Comparison of ENCODE assay signal across 8 cellular contexts in the genomic region with DNA sequence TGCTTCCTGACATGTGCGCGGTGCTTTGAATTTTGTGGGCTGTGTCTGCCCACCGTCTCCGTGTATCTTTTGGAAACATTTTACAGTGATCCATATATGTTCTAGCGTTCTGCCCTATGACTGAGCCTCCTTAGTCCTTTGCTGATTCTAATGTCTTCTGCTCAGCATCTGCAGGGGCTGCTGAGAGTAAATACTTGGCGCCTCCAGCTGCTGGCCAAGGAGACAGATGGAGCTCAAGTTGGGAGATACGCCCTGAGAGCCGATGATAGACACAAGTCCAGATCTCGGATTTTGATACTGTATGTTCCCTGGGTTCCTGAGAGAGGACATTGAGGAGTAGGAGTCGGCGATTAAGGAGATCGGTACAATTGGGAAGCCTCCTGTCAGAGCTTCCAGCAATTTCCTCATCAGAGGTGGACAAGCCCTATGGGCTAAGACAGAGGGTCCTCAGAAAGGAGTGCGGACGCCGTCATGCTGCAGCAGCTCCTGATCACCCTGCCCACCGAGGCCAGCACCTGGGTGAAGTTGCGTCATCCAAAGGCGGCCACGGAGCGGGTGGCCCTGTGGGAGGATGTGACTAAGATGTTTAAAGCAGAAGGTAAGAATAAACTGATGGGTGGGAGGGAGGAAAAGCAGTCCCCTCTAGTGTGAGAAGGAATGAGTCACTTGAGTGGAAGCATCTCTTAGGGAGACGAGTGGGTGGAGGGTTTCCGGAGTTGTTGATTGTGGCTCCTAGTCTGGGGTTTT. TPM values are rescaled to one million over a fixed set of nuclear protein-coding genes. Genes with fewer than 3 reads are reported as not detected.
DNase-seq lines count a peak whose midpoint lies in the region; ATAC-seq and TF ChIP-seq lines count a peak whose summit lies in the region.

No MANE protein-coding gene starts in this region.

- WGBS in ovary, 3 donors = 18 to 21% (median 18%) methylated on average over 22 of the region's 22 CpGs

- H4K20me1 ChIP-seq in PC-3 (ENCODE audit: low read length) = no peaks in the 10 kb centered on the region

- peak; percentile 8 for ATAC-seq in HG03097 (IDR thresholded peaks at IDR 0.05; ENCODE audit: low FRiP score, unreplicated experiment)
- peak; percentile 57 for ATAC-seq in PC-3
- ATAC-seq in thoracic aorta (ENCODE audit: insufficient number of reproducible peaks, low FRiP score, low read depth) = peak; percentile 34

- H3K4me2 ChIP-seq in PC-3 (ENCODE audit: low read length) = peak overlapping the region; percentile 91

- H3K79me2 ChIP-seq in PC-3 (ENCODE audit: low read length) = no peaks in the 10 kb centered on the region

- intact Hi-C loops in PC-3 (cut with micrococcal nuclease) (no loop called here), ovary (cut with DNase I) (no loop called here)

- H3K9ac ChIP-seq in PC-3 (ENCODE audit: low read length) = peak overlapping the region; percentile 67

- peaks cover 32% of the 10 kb centered on the region for H3K9me3 ChIP-seq in PC-3 (ENCODE audit: low read length)
- no peaks in the 10 kb centered on the region for H3K9me3 ChIP-seq in ovary
- no peaks in the 10 kb centered on the region for H3K9me3 ChIP-seq in thoracic aorta

- H3K4me1 ChIP-seq in PC-3 (ENCODE audit: insufficient read depth, low read length) (no peaks in the 10 kb centered on the region), ovary (ENCODE audit: insufficient read depth) (peaks cover 2% of the 10 kb centered on the region), thoracic aorta (ENCODE audit: control insufficient read depth in 1 of 2, low read depth in 2 of 2) (peaks cover 3 to 13% of the 10 kb centered on the region in 2 donors)

- no peak for TF ChIP-seq POLR2A in ovary (IDR thresholded peaks at IDR 0.05)

- H3F3A ChIP-seq in PC-3 (ENCODE audit: low read length, unreplicated experiment) = no peaks in the 10 kb centered on the region

- TF ChIP-seq EP300 in ovary (IDR thresholded peaks at IDR 0.05) = no peak

- DNase-seq in NCI-H2081 (lab: John Stamatoyannopoulos, UW) = peak; percentile 34 to 54
- no peak for DNase-seq in NCI-H2081 treated with DMSO at 0.1 percent for 48 hours (lab: John Stamatoyannopoulos, UW)
- peak; percentile 54 for DNase-seq in PC-3
- DNase-seq in activated gamma-delta T cell (lab: John Stamatoyannopoulos, UW) = peak; percentile 62
- DNase-seq in germinal center (ENCODE audit: low spot score) = peak; percentile 37
- peak in 3 of 5 donors; percentile 25 to 40 (median 30) for DNase-seq in ovary
- DNase-seq in thoracic aorta (ENCODE audit: low spot score) = no peak

- H2AFZ ChIP-seq in PC-3 (ENCODE audit: low read length) = peak overlapping the region; percentile 93

- CTCF ChIA-PET in PC-3 (lab: Charles Lee) = interaction anchor here (0.6 to 1.0 kb wide), 3 partner anchors 12 to 307 kb away, joined by 3 to 4 read pairs (median 3); a partner anchor contains a TSS

- TF ChIP-seq CTCF in PC-3 (conservative IDR thresholded peaks at IDR 0.05; ENCODE audit: low read depth, low read length) (no peak), ovary (IDR thresholded peaks at IDR 0.05) (no peak), thoracic aorta (IDR thresholded peaks at IDR 0.05) (no peak)

- no peaks in the 10 kb centered on the region for H3K27me3 ChIP-seq in PC-3 (ENCODE audit: low read length)
- H3K27me3 ChIP-seq in ovary = no peaks in the 10 kb centered on the region
- H3K27me3 ChIP-seq in thoracic aorta (replicated peaks; ENCODE audit: insufficient read depth) = no peaks in the 10 kb centered on the region

- H3K27ac ChIP-seq in PC-3 (ENCODE audit: low read length) (peak overlapping the region; percentile 66), ovary (peak overlapping the region in 1 of 2 donors; percentile 56), thoracic aorta (peak overlapping the region; percentile 61 to 69)

- H3K36me3 ChIP-seq in PC-3 (ENCODE audit: low read depth, low read length) = peaks cover 33% of the 10 kb centered on the region
- no peaks in the 10 kb centered on the region for H3K36me3 ChIP-seq in ovary
- H3K36me3 ChIP-seq in thoracic aorta = no peaks in the 10 kb centered on the region

- H3K4me3 ChIP-seq in PC-3 (ENCODE audit: low read length) (peak overlapping the region; percentile 70), ovary (peak overlapping the region; percentile 75), thoracic aorta (peak overlapping the region; percentile 77)

- POLR2A ChIA-PET in PC-3 (lab: Charles Lee; ENCODE audit: unreplicated experiment) = no interaction called here

- no peaks in the 10 kb centered on the region for H3K9me2 ChIP-seq in PC-3 (replicated peaks; ENCODE audit: low read length)

- BruUV-seq in PC-3 (replicated peaks; lab: Mats Ljungman, UMichigan) = TSS peak; percentile 92

RNA-seq across cellular contexts. Expression of a gene that starts 0.4 kb away (rescaled TPM):
- 2.5 and 3.0 TPM in 2 replicates for total RNA-seq in PC-3 (2014; rRNA removed)
- 1 to 10 TPM in 5 of 7 donors, under 1 TPM in 2; 0.60 to 3.4 (median 1.2) TPM for total RNA-seq in ovary
- polyA plus RNA-seq in ovary = 1 to 10 TPM in 1 of 2 donors, under 1 TPM in 1; 0.64 to 1.5 TPM
- under 1 TPM; 0.71 to 0.95 TPM for total RNA-seq in thoracic aorta

RNA-seq across cellular contexts. Expression of a gene that starts 26.4 kb away (rescaled TPM):
- total RNA-seq in PC-3 (2014; rRNA removed) = 0.15 TPM in 1 of 2 replicates, not detected in the other
- total RNA-seq in ovary = 1 to 10 TPM; 2.3 to 5.4 (median 3.6) TPM
- polyA plus RNA-seq in ovary = 1 to 10 TPM; 1.9 to 4.5 TPM
- 1 to 10 TPM; 3.2 to 5.1 TPM for total RNA-seq in thoracic aorta

RNA-seq across cellular contexts. Expression of a gene that starts 57.9 kb away (rescaled TPM):
- 6.3 and 7.4 TPM in 2 replicates for total RNA-seq in PC-3 (2014; rRNA removed)
- total RNA-seq in ovary = 1 to 10 TPM; 3.7 to 7.5 (median 6.7) TPM
- 1 to 10 TPM; 4.7 to 8.7 TPM for polyA plus RNA-seq in ovary
- 1 to 10 TPM; 2.2 to 2.8 TPM for total RNA-seq in thoracic aorta

Comparison
In these comparisons a context has a peak if more than half of its experiments do, and no peak if none do; other contexts are left out.
1. DNase-seq: peak in NCI-H2081 (2 of 2), PC-3 (single experiment), activated gamma-delta T cell (single experiment), germinal center (single experiment) and ovary (3 of 5); none in NCI-H2081 treated with DMSO at 0.1 percent for 48 hours (single experiment) and thoracic aorta (single experiment).
2. Peak in every context shown above with its lines, with median percentiles within 50 percentile points of each other: ATAC-seq and H3K4me3 ChIP-seq.